Comparison of ENCODE assay signal across 18 cellular contexts in the genomic region with DNA sequence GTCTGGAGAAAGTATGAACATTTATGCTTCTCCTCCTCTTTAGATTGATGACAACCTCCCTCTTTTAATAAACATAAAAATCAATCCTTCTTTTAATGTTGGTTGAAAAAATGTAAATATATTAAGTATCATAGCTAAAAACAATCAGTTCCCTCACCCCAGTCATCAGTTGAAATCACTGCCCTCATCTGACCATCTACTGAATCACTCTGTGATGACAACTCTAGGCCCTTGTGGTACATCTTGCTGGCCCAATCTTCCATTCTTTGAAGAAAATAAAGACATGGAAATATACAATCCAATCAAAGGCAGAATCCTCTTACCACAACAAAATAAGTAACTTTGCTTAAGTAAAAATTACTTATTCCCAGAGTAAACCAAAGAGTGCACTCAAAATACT. TPM values are rescaled to one million over a fixed set of nuclear protein-coding genes. Genes with fewer than 3 reads are reported as not detected.
DNase-seq lines count a peak whose midpoint lies in the region; ATAC-seq and TF ChIP-seq lines count a peak whose summit lies in the region.
"Had no signal": no experiment of that assay in that cellular context is flagged by ENCODE, and none has a peak within 500 bp of the region (broad histone marks: within the 10 kb centered on the region; RNA-seq: fewer than 3 reads in every experiment).

No MANE protein-coding gene starts in this region.

- no peak overlapping the region for H3K4me3 ChIP-seq in fibroblast of mammary gland (ENCODE audit: control insufficient read depth, low read depth, low read length)
- H3K4me3 ChIP-seq: GM23338, Peyer's patch had no signal

- peak overlapping the region; percentile 50 for H3K27ac Mint-ChIP-seq in activated naive CD8-positive, alpha-beta T cell
- H3K27ac Mint-ChIP-seq in activated naive CD8-positive, alpha-beta T cell treated with anti-CD3 and anti-CD28 coated beads, Interleukin-2, amount 50 U/mL, for 24 hours = no peak overlapping the region
- peak overlapping the region; percentile 3 for H3K27ac Mint-ChIP-seq in T-helper 17 cell
- H3K27ac Mint-ChIP-seq: GM23338 had no signal

- H3K9me3 Mint-ChIP-seq in activated naive CD8-positive, alpha-beta T cell (ENCODE audit: low read depth) = no peaks in the 10 kb centered on the region
- peaks cover 4% of the 10 kb centered on the region for H3K9me3 Mint-ChIP-seq in activated naive CD8-positive, alpha-beta T cell treated with anti-CD3 and anti-CD28 coated beads, Interleukin-2, amount 50 U/mL, for 24 hours

- no peaks in the 10 kb centered on the region for H3K27me3 Mint-ChIP-seq in activated naive CD8-positive, alpha-beta T cell
- no peaks in the 10 kb centered on the region for H3K27me3 Mint-ChIP-seq in activated naive CD8-positive, alpha-beta T cell treated with anti-CD3 and anti-CD28 coated beads, Interleukin-2, amount 50 U/mL, for 24 hours
- no peaks in the 10 kb centered on the region for H3K27me3 Mint-ChIP-seq in T-helper 17 cell

- ATAC-seq in activated naive CD8-positive, alpha-beta T cell treated with anti-CD3 and anti-CD28 coated beads, Interleukin-2, amount 50 U/mL, for 24 hours = no peak
- ATAC-seq in T-helper 17 cell (no peak), HG02571 (IDR thresholded peaks at IDR 0.05; ENCODE audit: unreplicated experiment) (no peak)
- ATAC-seq: GM23338 had no signal

- no peak overlapping the region for H3K4me3 Mint-ChIP-seq in activated naive CD8-positive, alpha-beta T cell
- H3K4me3 Mint-ChIP-seq in activated naive CD8-positive, alpha-beta T cell treated with anti-CD3 and anti-CD28 coated beads, Interleukin-2, amount 50 U/mL, for 24 hours = no peak overlapping the region
- H3K4me3 Mint-ChIP-seq in T-helper 17 cell = no peak overlapping the region
- H3K4me3 Mint-ChIP-seq: GM23338 had no signal

- TF ChIP-seq CTCF in fibroblast of mammary gland (conservative IDR thresholded peaks at IDR 0.05; ENCODE audit: control insufficient read depth, insufficient read depth, low read depth, low read length) = no peak

- DNase-seq in activated naive CD8-positive, alpha-beta T cell treated with anti-CD3 and anti-CD28 coated beads, Interleukin-2, amount 50 U/mL, for 24 hours = no peak
- DNase-seq in T-helper 17 cell = no peak
- peak; percentile 62 for DNase-seq in fibroblast of mammary gland (ENCODE audit: low read depth)
- DNase-seq in stromal cell of bone marrow (ENCODE audit: low read depth) = peak; percentile 54
- no peak for DNase-seq in NCI-H69 (lab: John Stamatoyannopoulos, UW)
- no peak for DNase-seq in NCI-H2029 treated with DMSO at 0.1 percent for 48 hours (lab: John Stamatoyannopoulos, UW)
- DNase-seq: AML-193, DND-41, GDM1, NCI-H1105 treated with DMSO at 0.1 percent for 48 hours, NCI-H187 treated with DMSO at 0.1 percent for 48 hours, NCI-H2171, NCI-H510A, Peyer's patch, SHP77 had no signal

- peaks cover 64% of the 10 kb centered on the region for H3K4me1 Mint-ChIP-seq in activated naive CD8-positive, alpha-beta T cell (ENCODE audit: low read depth)
- H3K4me1 Mint-ChIP-seq in activated naive CD8-positive, alpha-beta T cell treated with anti-CD3 and anti-CD28 coated beads, Interleukin-2, amount 50 U/mL, for 24 hours = peaks cover 56% of the 10 kb centered on the region
- H3K4me1 Mint-ChIP-seq in T-helper 17 cell = peaks cover 26% of the 10 kb centered on the region

- no peaks in the 10 kb centered on the region for H3K9me3 ChIP-seq in T-helper 17 cell (ENCODE audit: control insufficient read depth, low read length, poor library complexity, severe bottlenecking)

- H3K36me3 Mint-ChIP-seq in activated naive CD8-positive, alpha-beta T cell = peaks cover 31% of the 10 kb centered on the region
- H3K36me3 Mint-ChIP-seq in activated naive CD8-positive, alpha-beta T cell treated with anti-CD3 and anti-CD28 coated beads, Interleukin-2, amount 50 U/mL, for 24 hours (ENCODE audit: low read depth) = peaks cover 40% of the 10 kb centered on the region
- H3K36me3 Mint-ChIP-seq in T-helper 17 cell (ENCODE audit: low read depth) = peaks cover 4% of the 10 kb centered on the region

RNA-seq across cellular contexts. Expression of a gene that starts 6.4 kb away (rescaled TPM):
- total RNA-seq in T-helper 17 cell = 10 to 100 TPM; 29.0 to 30.6 TPM

RNA-seq across cellular contexts. Expression of a gene that starts 6.5 kb away (rescaled TPM):
- total RNA-seq in T-helper 17 cell = 1 to 10 TPM in 1 of 2 donors, under 1 TPM in 1; 0.70 to 1.2 TPM

Comparison
In these comparisons a context has a peak if more than half of its experiments do, and no peak if none do; other contexts are left out.
1. DNase-seq: peak in fibroblast of mammary gland (single experiment) and stromal cell of bone marrow (single experiment); none in activated naive CD8-positive, alpha-beta T cell treated with anti-CD3 and anti-CD28 coated beads, Interleukin-2, amount 50 U/mL, for 24 hours (single experiment), T-helper 17 cell (0 of 3), NCI-H69 (single experiment) and NCI-H2029 treated with DMSO at 0.1 percent for 48 hours (single experiment).